8 cellular contexts compared by ENCODE assay signal in genomic region chrX:154486052-154486395, GRCh38. TPM values are rescaled to one million over a fixed set of nuclear protein-coding genes. Genes with fewer than 3 reads are reported as not detected.
DNase-seq lines count a peak whose midpoint lies in the region; ATAC-seq lines count a peak whose summit lies in the region.

No MANE protein-coding gene starts in this region.

- H3K36me3 ChIP-seq in rectal smooth muscle tissue (ENCODE audit: control insufficient read depth, insufficient read depth, low read length), result no peaks in the 10 kb centered on the region

- H3K4me1 Mint-ChIP-seq in activated T-cell treated with anti-CD3 and anti-CD28 coated beads, Interleukin-2, amount 50 U/mL, for 4 hours (ENCODE audit: low read depth), result peaks cover 26% of the 10 kb centered on the region

- H3K4me1 ChIP-seq in rectal smooth muscle tissue (ENCODE audit: control insufficient read depth, insufficient read depth, low read length), result peaks cover 3% of the 10 kb centered on the region

- in situ Hi-C loops in G401 (cut with HindIII; ENCODE audit: low sequenced_read_pairs), result no loop called here

- DNase-seq in Right ventricle myocardium inferior (ENCODE audit: missing footprints) (peak; percentile 76), cardiac septum (ENCODE audit: low spot score) (no peak), germinal center (ENCODE audit: low spot score) (peak; percentile 14), G401 (ENCODE audit: low spot score) (no peak), AG08396 (ENCODE audit: low spot score) (no peak)
- DNase-seq in activated T-cell treated with anti-CD3 and anti-CD28 coated beads, Interleukin-2, amount 50 U/mL, for 4 hours, result no peak

- H3K27me3 ChIP-seq in rectal smooth muscle tissue (ENCODE audit: control insufficient read depth, insufficient read depth, low read length), result peaks cover 4% of the 10 kb centered on the region

- H3K4me3 Mint-ChIP-seq in activated T-cell treated with anti-CD3 and anti-CD28 coated beads, Interleukin-2, amount 50 U/mL, for 4 hours, result peak overlapping the region; percentile 53

- intact Hi-C loops in Right ventricle myocardium inferior (cut with DNase I) (loop anchor here (2.0 kb wide), 1 partner anchor 31 kb away; the partner anchor contains the start of gene FAM3A), cardiac septum (cut with DNase I) (loop anchor here (5.0 kb wide), 1 partner anchor 49 kb away; the partner anchor contains the start of gene GDI1)

- peak overlapping the region; percentile 62 for H3K9ac ChIP-seq in rectal smooth muscle tissue (ENCODE audit: low read length)

- no peaks in the 10 kb centered on the region for H3K9me3 Mint-ChIP-seq in activated T-cell treated with anti-CD3 and anti-CD28 coated beads, Interleukin-2, amount 50 U/mL, for 4 hours

- peak overlapping the region; percentile 58 for H3K4me3 ChIP-seq in rectal smooth muscle tissue (ENCODE audit: low read length)

- H3K27ac ChIP-seq in rectal smooth muscle tissue (ENCODE audit: low read depth, low read length), result peak overlapping the region; percentile 63

- H3K27me3 Mint-ChIP-seq in activated T-cell treated with anti-CD3 and anti-CD28 coated beads, Interleukin-2, amount 50 U/mL, for 4 hours (ENCODE audit: low read depth), result no peaks in the 10 kb centered on the region

- H3K36me3 Mint-ChIP-seq in activated T-cell treated with anti-CD3 and anti-CD28 coated beads, Interleukin-2, amount 50 U/mL, for 4 hours (ENCODE audit: insufficient read depth), result no peaks in the 10 kb centered on the region

- ATAC-seq in Right ventricle myocardium inferior, result no peak
- ATAC-seq in activated T-cell treated with anti-CD3 and anti-CD28 coated beads, Interleukin-2, amount 50 U/mL, for 4 hours, result peak; percentile 19 to 23
- no peak for ATAC-seq in GM18858 (IDR thresholded peaks at IDR 0.05; ENCODE audit: unreplicated experiment)

RNA-seq across cellular contexts. Expression of gene UBL4A, which starts 0.4 kb away (rescaled TPM):
- total RNA-seq in Right ventricle myocardium inferior, result 58.4 TPM
- total RNA-seq in cardiac septum, result 48.4 TPM
- total RNA-seq in activated T-cell treated with anti-CD3 and anti-CD28 coated beads, Interleukin-2, amount 50 U/mL, for 4 hours, result 10 to 100 TPM; 51.5 to 63.2 (median 59.1) TPM
- total RNA-seq in G401 (2014; rRNA removed; shearing (Covaris generic)), result 48.2 and 58.1 TPM in 2 replicates

RNA-seq across cellular contexts. Expression of gene SLC10A3, which starts 4.4 kb away (rescaled TPM):
- 13.0 TPM for total RNA-seq in Right ventricle myocardium inferior
- total RNA-seq in cardiac septum, result 13.8 TPM
- 10 to 100 TPM; 31.3 to 32.0 (median 31.9) TPM for total RNA-seq in activated T-cell treated with anti-CD3 and anti-CD28 coated beads, Interleukin-2, amount 50 U/mL, for 4 hours
- total RNA-seq in G401 (2014; rRNA removed; shearing (Covaris generic)), result 12.6 and 24.0 TPM in 2 replicates

RNA-seq across cellular contexts. Expression of gene LAGE3, which starts 6.9 kb away (rescaled TPM):
- 18.5 TPM for total RNA-seq in Right ventricle myocardium inferior
- total RNA-seq in cardiac septum, result 13.9 TPM
- 10 to 100 TPM; 76.1 to 89.9 (median 88.1) TPM for total RNA-seq in activated T-cell treated with anti-CD3 and anti-CD28 coated beads, Interleukin-2, amount 50 U/mL, for 4 hours
- 72.0 and 79.9 TPM in 2 replicates for total RNA-seq in G401 (2014; rRNA removed; shearing (Covaris generic))

RNA-seq across cellular contexts. Expression of gene PLXNA3, which starts 27.9 kb away (rescaled TPM):
- 23.2 TPM for total RNA-seq in Right ventricle myocardium inferior
- total RNA-seq in cardiac septum, result 46.9 TPM
- 10 to 100 TPM; 26.6 to 33.8 (median 27.6) TPM for total RNA-seq in activated T-cell treated with anti-CD3 and anti-CD28 coated beads, Interleukin-2, amount 50 U/mL, for 4 hours
- 3.6 and 6.0 TPM in 2 replicates for total RNA-seq in G401 (2014; rRNA removed; shearing (Covaris generic))

RNA-seq across cellular contexts. Expression of gene FAM3A, which starts 30.0 kb away (rescaled TPM):
- total RNA-seq in Right ventricle myocardium inferior (62.1 TPM), cardiac septum (53.1 TPM)
- total RNA-seq in activated T-cell treated with anti-CD3 and anti-CD28 coated beads, Interleukin-2, amount 50 U/mL, for 4 hours, result 10 to 100 TPM; 30.4 to 40.7 (median 30.8) TPM
- total RNA-seq in G401 (2014; rRNA removed; shearing (Covaris generic)), result 47.5 and 47.8 TPM in 2 replicates

Comparison
In these comparisons a context has a peak if more than half of its experiments do, and no peak if none do; other contexts are left out.
1. DNase-seq: peak in Right ventricle myocardium inferior (single experiment) and germinal center (single experiment); none in cardiac septum (single experiment), activated T-cell treated with anti-CD3 and anti-CD28 coated beads, Interleukin-2, amount 50 U/mL, for 4 hours (single experiment), G401 (single experiment) and AG08396 (single experiment).
2. ATAC-seq: peak in activated T-cell treated with anti-CD3 and anti-CD28 coated beads, Interleukin-2, amount 50 U/mL, for 4 hours (2 of 2); none in Right ventricle myocardium inferior (single experiment) and GM18858 (single experiment).